1 cellular context compared by ENCODE assay signal in the genomic region with DNA sequence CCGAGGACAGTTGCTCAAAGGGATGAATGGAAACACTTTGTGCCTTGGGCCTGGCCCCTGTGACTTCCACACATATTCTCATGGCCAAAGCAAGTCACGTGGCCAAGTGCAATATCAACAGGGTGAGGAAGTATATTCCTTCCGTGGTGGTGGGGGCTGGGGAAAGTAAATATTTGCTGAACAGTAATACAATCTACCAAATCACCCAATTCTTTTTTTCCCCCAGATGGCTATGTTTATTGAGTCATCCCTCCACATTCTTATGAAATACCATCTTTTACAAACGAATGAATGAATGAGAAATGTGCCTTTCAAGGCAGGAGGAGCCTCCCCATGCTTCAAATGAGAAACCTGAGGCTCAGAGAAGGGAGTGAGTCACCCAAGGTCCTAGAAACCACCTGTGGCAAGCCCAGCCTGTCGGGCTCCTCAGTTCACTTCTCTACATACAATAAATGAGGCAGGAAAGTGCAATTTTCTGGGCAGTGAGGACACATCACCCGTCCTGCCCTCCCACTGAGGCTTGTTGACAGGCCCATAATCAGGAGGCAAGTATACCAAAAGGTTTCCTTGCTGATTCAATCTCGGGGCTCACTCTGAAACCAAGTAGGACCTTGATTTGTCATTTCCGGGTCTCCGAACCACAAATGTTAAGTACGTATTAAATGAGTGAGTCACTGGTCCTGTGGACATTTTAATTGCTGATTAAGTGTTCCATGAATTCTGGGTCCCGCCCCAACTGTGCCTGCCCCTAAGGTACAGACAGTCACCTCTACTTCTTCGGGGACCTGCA.
TF ChIP-seq lines count a peak whose summit lies in the region.

No MANE protein-coding gene starts in this region.

TF ChIP-seq in HepG2, 621 proteins besides CTCF, POLR2A, EP300 and RAD21 (continued from another document):
- no peak for TF ChIP-seq RBFOX2 (IDR thresholded peaks at IDR 0.05; ENCODE audit: low read depth, low read length)
- TF ChIP-seq ZC3H13 (CRISPR knock-in tag; IDR thresholded peaks at IDR 0.05) = no peak
- TF ChIP-seq ZNF335 (CRISPR knock-in tag; IDR thresholded peaks at IDR 0.05) = peak; percentile 76; the same call in 1 of the 2 replicates
- TF ChIP-seq RFXAP (CRISPR knock-in tag; IDR thresholded peaks at IDR 0.05; ENCODE audit: borderline replicate concordance) = peak; percentile 49; the same call in 1 of the 2 replicates
- TF ChIP-seq, protein P1, sequence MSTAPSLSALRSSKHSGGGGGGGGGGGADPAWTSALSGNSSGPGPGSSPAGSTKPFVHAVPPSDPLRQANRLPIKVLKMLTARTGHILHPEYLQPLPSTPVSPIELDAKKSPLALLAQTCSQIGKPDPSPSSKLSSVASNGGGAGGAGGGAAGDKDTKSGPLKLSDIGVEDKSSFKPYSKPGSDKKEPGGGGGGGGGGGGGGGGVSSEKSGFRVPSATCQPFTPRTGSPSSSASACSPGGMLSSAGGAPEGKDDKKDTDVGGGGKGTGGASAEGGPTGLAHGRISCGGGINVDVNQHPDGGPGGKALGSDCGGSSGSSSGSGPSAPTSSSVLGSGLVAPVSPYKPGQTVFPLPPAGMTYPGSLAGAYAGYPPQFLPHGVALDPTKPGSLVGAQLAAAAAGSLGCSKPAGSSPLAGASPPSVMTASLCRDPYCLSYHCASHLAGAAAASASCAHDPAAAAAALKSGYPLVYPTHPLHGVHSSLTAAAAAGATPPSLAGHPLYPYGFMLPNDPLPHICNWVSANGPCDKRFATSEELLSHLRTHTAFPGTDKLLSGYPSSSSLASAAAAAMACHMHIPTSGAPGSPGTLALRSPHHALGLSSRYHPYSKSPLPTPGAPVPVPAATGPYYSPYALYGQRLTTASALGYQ (CRISPR knock-in tag; IDR thresholded peaks at IDR 0.05) = peak; percentile 95
- TF ChIP-seq, protein P2, sequence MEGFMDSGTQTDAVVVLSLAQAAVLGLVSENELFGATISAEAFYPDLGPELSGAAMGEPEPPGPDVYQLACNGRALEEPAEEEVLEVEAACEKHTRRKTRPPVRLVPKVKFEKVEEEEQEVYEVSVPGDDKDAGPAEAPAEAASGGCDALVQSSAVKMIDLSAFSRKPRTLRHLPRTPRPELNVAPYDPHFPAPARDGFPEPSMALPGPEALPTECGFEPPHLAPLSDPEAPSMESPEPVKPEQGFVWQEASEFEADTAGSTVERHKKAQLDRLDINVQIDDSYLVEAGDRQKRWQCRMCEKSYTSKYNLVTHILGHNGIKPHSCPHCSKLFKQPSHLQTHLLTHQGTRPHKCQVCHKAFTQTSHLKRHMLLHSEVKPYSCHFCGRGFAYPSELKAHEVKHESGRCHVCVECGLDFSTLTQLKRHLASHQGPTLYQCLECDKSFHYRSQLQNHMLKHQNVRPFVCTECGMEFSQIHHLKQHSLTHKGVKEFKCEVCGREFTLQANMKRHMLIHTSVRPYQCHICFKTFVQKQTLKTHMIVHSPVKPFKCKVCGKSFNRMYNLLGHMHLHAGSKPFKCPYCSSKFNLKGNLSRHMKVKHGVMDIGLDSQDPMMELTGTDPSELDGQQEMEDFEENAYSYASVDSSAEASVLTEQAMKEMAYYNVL (CRISPR knock-in tag; IDR thresholded peaks at IDR 0.05; ENCODE audit: borderline replicate concordance) = peak; percentile 98
- peak; percentile 90 for TF ChIP-seq ZNF205 (CRISPR knock-in tag; IDR thresholded peaks at IDR 0.05)
- peak; percentile 98 for TF ChIP-seq SALL1 (CRISPR knock-in tag; IDR thresholded peaks at IDR 0.05)
- peak; percentile 39 to 56; a peak in 3 of 4 replicates for TF ChIP-seq MAFK (conservative IDR thresholded peaks at IDR 0.05 in 1 of 2, IDR thresholded peaks at IDR 0.05 in 1 of 2; ENCODE audit: low read length in 2 of 2)
- TF ChIP-seq ARNTL (CRISPR knock-in tag; IDR thresholded peaks at IDR 0.05) = peak; percentile 99
- no peak for TF ChIP-seq TCF7L2 (IDR thresholded peaks at IDR 0.05; ENCODE audit: low read depth, low read length)
- 0 out of 2 replicates have a peak, but pooled peaks have one; percentile 15 for TF ChIP-seq CC2D1A (CRISPR knock-in tag; IDR thresholded peaks at IDR 0.05)
- TF ChIP-seq RARA (CRISPR knock-in tag; IDR thresholded peaks at IDR 0.05) = peak; percentile 92
- TF ChIP-seq ZNF703 (CRISPR knock-in tag; IDR thresholded peaks at IDR 0.05; ENCODE audit: borderline replicate concordance) = peak; percentile 21; the same call in 1 of the 2 replicates
- peak; percentile 87; the same call in 1 of the 2 replicates for TF ChIP-seq ZNF567 (CRISPR knock-in tag; IDR thresholded peaks at IDR 0.05; ENCODE audit: borderline replicate concordance)
- peak; percentile 95 for TF ChIP-seq FOXO1 (CRISPR knock-in tag; IDR thresholded peaks at IDR 0.05)
- TF ChIP-seq, protein P3, sequence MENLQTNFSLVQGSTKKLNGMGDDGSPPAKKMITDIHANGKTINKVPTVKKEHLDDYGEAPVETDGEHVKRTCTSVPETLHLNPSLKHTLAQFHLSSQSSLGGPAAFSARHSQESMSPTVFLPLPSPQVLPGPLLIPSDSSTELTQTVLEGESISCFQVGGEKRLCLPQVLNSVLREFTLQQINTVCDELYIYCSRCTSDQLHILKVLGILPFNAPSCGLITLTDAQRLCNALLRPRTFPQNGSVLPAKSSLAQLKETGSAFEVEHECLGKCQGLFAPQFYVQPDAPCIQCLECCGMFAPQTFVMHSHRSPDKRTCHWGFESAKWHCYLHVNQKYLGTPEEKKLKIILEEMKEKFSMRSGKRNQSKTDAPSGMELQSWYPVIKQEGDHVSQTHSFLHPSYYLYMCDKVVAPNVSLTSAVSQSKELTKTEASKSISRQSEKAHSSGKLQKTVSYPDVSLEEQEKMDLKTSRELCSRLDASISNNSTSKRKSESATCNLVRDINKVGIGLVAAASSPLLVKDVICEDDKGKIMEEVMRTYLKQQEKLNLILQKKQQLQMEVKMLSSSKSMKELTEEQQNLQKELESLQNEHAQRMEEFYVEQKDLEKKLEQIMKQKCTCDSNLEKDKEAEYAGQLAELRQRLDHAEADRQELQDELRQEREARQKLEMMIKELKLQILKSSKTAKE (CRISPR knock-in tag; IDR thresholded peaks at IDR 0.05; ENCODE audit: borderline replicate concordance) = 0 out of 2 replicates have a peak, but pooled peaks have one; percentile 60
- peak; percentile 95 for TF ChIP-seq RAD51 (IDR thresholded peaks at IDR 0.05; ENCODE audit: borderline replicate concordance)
- no peak for TF ChIP-seq NPAS2 (CRISPR knock-in tag; IDR thresholded peaks at IDR 0.05; ENCODE audit: borderline replicate concordance)
- TF ChIP-seq GABPB1 (CRISPR knock-in tag; IDR thresholded peaks at IDR 0.05) = peak; percentile 38; the same call in 1 of the 2 replicates
- no peak for TF ChIP-seq GTF3A (CRISPR knock-in tag; conservative IDR thresholded peaks at IDR 0.05)
- TF ChIP-seq, protein P4, sequence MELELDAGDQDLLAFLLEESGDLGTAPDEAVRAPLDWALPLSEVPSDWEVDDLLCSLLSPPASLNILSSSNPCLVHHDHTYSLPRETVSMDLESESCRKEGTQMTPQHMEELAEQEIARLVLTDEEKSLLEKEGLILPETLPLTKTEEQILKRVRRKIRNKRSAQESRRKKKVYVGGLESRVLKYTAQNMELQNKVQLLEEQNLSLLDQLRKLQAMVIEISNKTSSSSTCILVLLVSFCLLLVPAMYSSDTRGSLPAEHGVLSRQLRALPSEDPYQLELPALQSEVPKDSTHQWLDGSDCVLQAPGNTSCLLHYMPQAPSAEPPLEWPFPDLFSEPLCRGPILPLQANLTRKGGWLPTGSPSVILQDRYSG (CRISPR knock-in tag; IDR thresholded peaks at IDR 0.05) = no peak
- 0 out of 2 replicates have a peak, but pooled peaks have one; percentile 48 for TF ChIP-seq ZNF547 (CRISPR knock-in tag; IDR thresholded peaks at IDR 0.05)
- TF ChIP-seq, protein P5, sequence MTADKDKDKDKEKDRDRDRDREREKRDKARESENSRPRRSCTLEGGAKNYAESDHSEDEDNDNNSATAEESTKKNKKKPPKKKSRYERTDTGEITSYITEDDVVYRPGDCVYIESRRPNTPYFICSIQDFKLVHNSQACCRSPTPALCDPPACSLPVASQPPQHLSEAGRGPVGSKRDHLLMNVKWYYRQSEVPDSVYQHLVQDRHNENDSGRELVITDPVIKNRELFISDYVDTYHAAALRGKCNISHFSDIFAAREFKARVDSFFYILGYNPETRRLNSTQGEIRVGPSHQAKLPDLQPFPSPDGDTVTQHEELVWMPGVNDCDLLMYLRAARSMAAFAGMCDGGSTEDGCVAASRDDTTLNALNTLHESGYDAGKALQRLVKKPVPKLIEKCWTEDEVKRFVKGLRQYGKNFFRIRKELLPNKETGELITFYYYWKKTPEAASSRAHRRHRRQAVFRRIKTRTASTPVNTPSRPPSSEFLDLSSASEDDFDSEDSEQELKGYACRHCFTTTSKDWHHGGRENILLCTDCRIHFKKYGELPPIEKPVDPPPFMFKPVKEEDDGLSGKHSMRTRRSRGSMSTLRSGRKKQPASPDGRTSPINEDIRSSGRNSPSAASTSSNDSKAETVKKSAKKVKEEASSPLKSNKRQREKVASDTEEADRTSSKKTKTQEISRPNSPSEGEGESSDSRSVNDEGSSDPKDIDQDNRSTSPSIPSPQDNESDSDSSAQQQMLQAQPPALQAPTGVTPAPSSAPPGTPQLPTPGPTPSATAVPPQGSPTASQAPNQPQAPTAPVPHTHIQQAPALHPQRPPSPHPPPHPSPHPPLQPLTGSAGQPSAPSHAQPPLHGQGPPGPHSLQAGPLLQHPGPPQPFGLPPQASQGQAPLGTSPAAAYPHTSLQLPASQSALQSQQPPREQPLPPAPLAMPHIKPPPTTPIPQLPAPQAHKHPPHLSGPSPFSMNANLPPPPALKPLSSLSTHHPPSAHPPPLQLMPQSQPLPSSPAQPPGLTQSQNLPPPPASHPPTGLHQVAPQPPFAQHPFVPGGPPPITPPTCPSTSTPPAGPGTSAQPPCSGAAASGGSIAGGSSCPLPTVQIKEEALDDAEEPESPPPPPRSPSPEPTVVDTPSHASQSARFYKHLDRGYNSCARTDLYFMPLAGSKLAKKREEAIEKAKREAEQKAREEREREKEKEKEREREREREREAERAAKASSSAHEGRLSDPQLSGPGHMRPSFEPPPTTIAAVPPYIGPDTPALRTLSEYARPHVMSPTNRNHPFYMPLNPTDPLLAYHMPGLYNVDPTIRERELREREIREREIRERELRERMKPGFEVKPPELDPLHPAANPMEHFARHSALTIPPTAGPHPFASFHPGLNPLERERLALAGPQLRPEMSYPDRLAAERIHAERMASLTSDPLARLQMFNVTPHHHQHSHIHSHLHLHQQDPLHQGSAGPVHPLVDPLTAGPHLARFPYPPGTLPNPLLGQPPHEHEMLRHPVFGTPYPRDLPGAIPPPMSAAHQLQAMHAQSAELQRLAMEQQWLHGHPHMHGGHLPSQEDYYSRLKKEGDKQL (CRISPR knock-in tag; IDR thresholded peaks at IDR 0.05; ENCODE audit: low read depth) = peak; percentile 98
- TF ChIP-seq ZNF160 (CRISPR knock-in tag; IDR thresholded peaks at IDR 0.05) = peak; percentile 60; the same call in 1 of the 2 replicates
- TF ChIP-seq TARDBP (CRISPR knock-in tag; IDR thresholded peaks at IDR 0.05) = peak; percentile 97
- TF ChIP-seq ZKSCAN8 (CRISPR knock-in tag; IDR thresholded peaks at IDR 0.05; ENCODE audit: borderline replicate concordance) = peak; percentile 47; the same call in 1 of the 2 replicates
- no peak for TF ChIP-seq RBM22 (optimal IDR thresholded peaks at IDR 0.05; ENCODE audit: low read length)
- TF ChIP-seq ZSCAN9 (CRISPR knock-in tag; IDR thresholded peaks at IDR 0.05; ENCODE audit: borderline replicate concordance) = peak; percentile 93
- peak; percentile 94 for TF ChIP-seq GFI1 (CRISPR knock-in tag; IDR thresholded peaks at IDR 0.05; ENCODE audit: borderline replicate concordance)
- 0 out of 2 replicates have a peak, but pooled peaks have one; percentile 59 for TF ChIP-seq ZNF337 (CRISPR knock-in tag; IDR thresholded peaks at IDR 0.05; ENCODE audit: borderline replicate concordance, low read depth)
- TF ChIP-seq, protein P6, sequence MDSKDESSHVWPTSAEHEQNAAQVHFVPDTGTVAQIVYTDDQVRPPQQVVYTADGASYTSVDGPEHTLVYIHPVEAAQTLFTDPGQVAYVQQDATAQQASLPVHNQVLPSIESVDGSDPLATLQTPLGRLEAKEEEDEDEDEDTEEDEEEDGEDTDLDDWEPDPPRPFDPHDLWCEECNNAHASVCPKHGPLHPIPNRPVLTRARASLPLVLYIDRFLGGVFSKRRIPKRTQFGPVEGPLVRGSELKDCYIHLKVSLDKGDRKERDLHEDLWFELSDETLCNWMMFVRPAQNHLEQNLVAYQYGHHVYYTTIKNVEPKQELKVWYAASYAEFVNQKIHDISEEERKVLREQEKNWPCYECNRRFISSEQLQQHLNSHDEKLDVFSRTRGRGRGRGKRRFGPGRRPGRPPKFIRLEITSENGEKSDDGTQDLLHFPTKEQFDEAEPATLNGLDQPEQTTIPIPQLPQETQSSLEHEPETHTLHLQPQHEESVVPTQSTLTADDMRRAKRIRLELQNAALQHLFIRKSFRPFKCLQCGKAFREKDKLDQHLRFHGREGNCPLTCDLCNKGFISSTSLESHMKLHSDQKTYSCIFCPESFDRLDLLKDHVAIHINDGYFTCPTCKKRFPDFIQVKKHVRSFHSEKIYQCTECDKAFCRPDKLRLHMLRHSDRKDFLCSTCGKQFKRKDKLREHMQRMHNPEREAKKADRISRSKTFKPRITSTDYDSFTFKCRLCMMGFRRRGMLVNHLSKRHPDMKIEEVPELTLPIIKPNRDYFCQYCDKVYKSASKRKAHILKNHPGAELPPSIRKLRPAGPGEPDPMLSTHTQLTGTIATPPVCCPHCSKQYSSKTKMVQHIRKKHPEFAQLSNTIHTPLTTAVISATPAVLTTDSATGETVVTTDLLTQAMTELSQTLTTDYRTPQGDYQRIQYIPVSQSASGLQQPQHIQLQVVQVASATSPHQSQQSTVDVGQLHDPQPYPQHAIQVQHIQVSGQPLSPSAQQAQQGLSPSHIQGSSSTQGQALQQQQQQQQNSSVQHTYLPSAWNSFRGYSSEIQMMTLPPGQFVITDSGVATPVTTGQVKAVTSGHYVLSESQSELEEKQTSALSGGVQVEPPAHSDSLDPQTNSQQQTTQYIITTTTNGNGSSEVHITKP (CRISPR knock-in tag; IDR thresholded peaks at IDR 0.05; ENCODE audit: low read depth) = peak; percentile 84
- no peak for TF ChIP-seq KAT2B (IDR thresholded peaks at IDR 0.05; ENCODE audit: borderline replicate concordance, low read depth, low read length)
- no peak for TF ChIP-seq SNRNP70 (IDR thresholded peaks at IDR 0.05; ENCODE audit: low read depth, low read length)
